Comparison of ENCODE assay signal across 31 cellular contexts in the genomic region with DNA sequence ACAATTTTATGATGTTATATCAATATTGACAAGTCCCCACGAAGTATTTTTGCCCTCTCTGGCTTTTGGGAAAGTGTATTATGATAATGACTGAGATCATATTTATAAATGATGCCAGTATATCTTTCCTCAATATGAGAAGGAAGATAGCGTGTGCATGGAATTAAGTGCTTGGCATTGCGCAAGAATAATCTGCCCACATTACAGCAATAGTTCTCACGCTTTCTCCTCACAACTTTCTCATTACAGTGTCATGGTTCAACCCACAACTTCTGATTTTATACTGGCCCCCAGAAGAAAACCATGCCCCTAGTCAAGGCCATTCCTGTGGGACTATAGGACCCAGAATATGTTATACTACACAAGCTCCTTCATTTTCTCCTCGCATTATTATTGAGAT.
DNase-seq lines count a peak whose midpoint lies in the region; ATAC-seq, FAIRE-seq and TF ChIP-seq lines count a peak whose summit lies in the region.
"Had no signal": no experiment of that assay in that cellular context is flagged by ENCODE, and none has a peak within 500 bp of the region (broad histone marks: within the 10 kb centered on the region; RNA-seq: fewer than 3 reads in every experiment).

No MANE protein-coding gene starts in this region.

- no peak overlapping the region for H3K4me2 ChIP-seq in A549
- H3K4me2 ChIP-seq in IMR-90 (ENCODE audit: low read depth, low read length), result no peak overlapping the region

- no TSS peak for BruUV-seq in IMR-90 (replicated peaks; lab: Mats Ljungman, UMichigan)

- ATAC-seq in A549 (no peak), IMR-90 (ENCODE audit: low read depth) (no peak)
- ATAC-seq: activated CD8-positive, alpha-beta memory T cell treated with anti-CD3 and anti-CD28 coated beads, Interleukin-2, amount 10 ng/mL, durations not matched to agents 7 days and 5 days; activated naive CD4-positive, alpha-beta T cell treated with anti-CD3 and anti-CD28 coated beads, Interleukin-2, amount 50 U/mL, for 72 hours; naive thymus-derived CD8-positive, alpha-beta T cell; Panc1; stimulated activated effector memory CD8-positive, alpha-beta T cell treated with anti-CD3 and anti-CD28 coated beads, Interleukin-12 subunit alpha, Interleukin-12 subunit beta, amount 100 ng/mL, for 72 hours; T-helper 17 cell had no signal

- no peaks in the 10 kb centered on the region for H3K79me1 ChIP-seq in IMR-90 (ENCODE audit: low read depth in 1 of 2, low read length in 2 of 2)

- no peak overlapping the region for H4K5ac ChIP-seq in IMR-90 (ENCODE audit: low read depth, low read length)

- DNase-seq in A549 (ENCODE audit: low read depth in 1 of 2, low spot score in 1 of 2) (no peak), IMR-90 (no peak), OCI-M1 (lab: John Stamatoyannopoulos, UW) (peak; percentile 47), fibroblast of mammary gland (ENCODE audit: low read depth) (peak; percentile 48), UCSD-AML1 (lab: John Stamatoyannopoulos, UW; ENCODE audit: unreplicated experiment) (no peak), NCI-H1694 treated with DMSO at 0.1 percent for 48 hours (lab: John Stamatoyannopoulos, UW) (no peak), WERI-Rb-1 (no peak), NCI-H345 (lab: John Stamatoyannopoulos, UW) (no peak)
- DNase-seq: activated CD4-positive, alpha-beta T cell treated with anti-CD3 and anti-CD28 coated beads for 48 hours; activated CD8-positive, alpha-beta memory T cell treated with anti-CD3 and anti-CD28 coated beads, Interleukin-2, amount 10 ng/mL, durations not matched to agents 7 days and 5 days; C1 segment of cervical spinal cord; foreskin melanocyte; GOT3; hippocampal formation; Karpas-422; midbrain; naive thymus-derived CD8-positive, alpha-beta T cell; NCI-H1092 treated with DMSO at 0.1 percent for 48 hours; NCI-H2029; NCI-H2227 treated with DMSO at 0.1 percent for 48 hours; occipital lobe; spleen; stimulated activated CD4-positive, alpha-beta T cell treated with anti-CD3 and anti-CD28 coated beads, Interleukin-2, amount 100 ng/mL, for 48 hours; T-helper 17 cell had no signal

- H4K20me1 ChIP-seq in IMR-90 (ENCODE audit: insufficient read depth, low read length), result no peaks in the 10 kb centered on the region

- TF ChIP-seq POLR2A in A549 (IDR thresholded peaks at IDR 0.05; ENCODE audit: low read length) (no peak), IMR-90 (IDR thresholded peaks at IDR 0.05; ENCODE audit: low read depth, low read length) (no peak)

- intact Hi-C loops in IMR-90 (cut with micrococcal nuclease), result no loop called here

- H3K4me3 ChIP-seq in A549, result no peak overlapping the region
- no peak overlapping the region for H3K4me3 ChIP-seq in IMR-90 (ENCODE audit: insufficient read depth, low read depth, low read length)
- no peak overlapping the region for H3K4me3 ChIP-seq in fibroblast of mammary gland (ENCODE audit: control insufficient read depth, low read depth, low read length)
- no peak overlapping the region for H3K4me3 ChIP-seq in WERI-Rb-1 (ENCODE audit: low read depth, low read length)
- H3K4me3 ChIP-seq: SJSA1, spleen had no signal

- no peak overlapping the region for H3K23ac ChIP-seq in IMR-90 (ENCODE audit: low read depth, low read length)

- no peaks in the 10 kb centered on the region for H3K36me3 ChIP-seq in IMR-90 (ENCODE audit: control insufficient read depth, insufficient read depth, low read length)
- H3K36me3 ChIP-seq in WERI-Rb-1, result no peaks in the 10 kb centered on the region
- H3K36me3 ChIP-seq: SJSA1, spleen had no signal

- TF ChIP-seq RAD21 in A549 (conservative IDR thresholded peaks at IDR 0.05 in 1 of 2, IDR thresholded peaks at IDR 0.05 in 1 of 2) (no peak), IMR-90 (IDR thresholded peaks at IDR 0.05; ENCODE audit: low read length) (no peak)

- in situ Hi-C loops in IMR-90 (cut with MboI; ENCODE audit: low sequenced_read_pairs), result no loop called here

- H2AFZ ChIP-seq in IMR-90 (replicated peaks; ENCODE audit: low read length, poor library complexity), result no peak overlapping the region

- H3K27me3 ChIP-seq in IMR-90 (ENCODE audit: control insufficient read depth, insufficient read depth, low read length) (no peaks in the 10 kb centered on the region; the same call in 1 of the 2 replicates), WERI-Rb-1 (ENCODE audit: insufficient read depth, low read depth, severe bottlenecking) (no peaks in the 10 kb centered on the region)
- H3K27me3 ChIP-seq: SJSA1, spleen had no signal

- H2BK5ac ChIP-seq in IMR-90 (ENCODE audit: low read depth, low read length, poor library complexity, severe bottlenecking), result no peak overlapping the region

- no peak overlapping the region for H4K8ac ChIP-seq in IMR-90 (ENCODE audit: low read depth in 2 of 2, low read length in 2 of 2)

- H3K27ac ChIP-seq in A549, result no peak overlapping the region
- H3K27ac ChIP-seq in IMR-90 (ENCODE audit: insufficient read depth, low read length), result no peak overlapping the region
- H3K27ac ChIP-seq in WERI-Rb-1, result no peak overlapping the region
- H3K27ac ChIP-seq: SJSA1, spleen had no signal

- H3K9me3 ChIP-seq in A549 (no peaks in the 10 kb centered on the region), IMR-90 (ENCODE audit: control insufficient read depth, insufficient read depth, low read length) (no peaks in the 10 kb centered on the region), WERI-Rb-1 (ENCODE audit: severe bottlenecking) (peaks cover under 1% of the 10 kb centered on the region)
- H3K9me3 ChIP-seq: SJSA1, spleen had no signal

- TF ChIP-seq EP300 in A549 (IDR thresholded peaks at IDR 0.05), result no peak

- H3K4me1 ChIP-seq in A549 (peaks cover 42% of the 10 kb centered on the region), IMR-90 (ENCODE audit: control insufficient read depth, insufficient read depth, low read length) (peaks cover 5% of the 10 kb centered on the region)
- H3K4me1 ChIP-seq: SJSA1 had no signal

- H2BK120ac ChIP-seq in IMR-90 (ENCODE audit: low read depth, low read length), result no peak overlapping the region

- H2BK15ac ChIP-seq in IMR-90 (ENCODE audit: low read depth, low read length), result no peak overlapping the region

- dilution Hi-C loops in IMR-90 (cut with HindIII; ENCODE audit: low sequenced_read_pairs, unreplicated experiment), result no loop called here

- no peak overlapping the region for H3K56ac ChIP-seq in IMR-90 (ENCODE audit: extremely low read depth, insufficient read depth, low read length)

- FAIRE-seq in A549 (lab: Jason Lieb, UNC), result no peak
- FAIRE-seq: astrocyte, GM12891, urothelium cell line had no signal

- no peak overlapping the region for H3K4ac ChIP-seq in IMR-90 (ENCODE audit: low read depth, low read length)

- H2AK9ac ChIP-seq in IMR-90 (replicated peaks; ENCODE audit: low read depth, low read length, poor library complexity), result no peak overlapping the region

- 74% methylated on average over 5 of the region's 5 CpGs for WGBS in A549 (ENCODE audit: missing lambda C conversion rate)
- 75% methylated on average over 2 of the region's 5 CpGs; no CpG with 5 or more reads in 1 of the 2 experiments for WGBS in IMR-90 (ENCODE audit: extremely low coverage in 2 of 2, insufficient read length in 1 of 2), 2 experiments

- H3K9ac ChIP-seq in IMR-90 (ENCODE audit: low read depth, low read length), result no peak overlapping the region

- no peak for TF ChIP-seq CTCF in A549 (IDR thresholded peaks at IDR 0.05)
- no peak for TF ChIP-seq CTCF in IMR-90 (conservative IDR thresholded peaks at IDR 0.05; ENCODE audit: low read depth, low read length)
- no peak for TF ChIP-seq CTCF in fibroblast of mammary gland (conservative IDR thresholded peaks at IDR 0.05; ENCODE audit: control insufficient read depth, insufficient read depth, low read depth, low read length)
- no peak for TF ChIP-seq CTCF in WERI-Rb-1 (IDR thresholded peaks at IDR 0.05; ENCODE audit: low read depth, low read length)

- POLR2A ChIA-PET in A549 (lab: Yijun Ruan, JAX), result no interaction called here
- POLR2A ChIA-PET in IMR-90 (lab: Charles Lee; ENCODE audit: unreplicated experiment), result no interaction called here

- no peak overlapping the region for H3K14ac ChIP-seq in IMR-90 (replicated peaks; ENCODE audit: low read depth, low read length)

- H4K91ac ChIP-seq in IMR-90 (ENCODE audit: insufficient read depth, low read depth, low read length), result no peak overlapping the region

- peaks cover 8% of the 10 kb centered on the region for H3K9me1 ChIP-seq in IMR-90 (ENCODE audit: insufficient read depth, low read length)

- no peak overlapping the region for H3K18ac ChIP-seq in IMR-90 (ENCODE audit: low read depth, low read length)

- no peak overlapping the region for H2BK20ac ChIP-seq in IMR-90 (ENCODE audit: low read depth, low read length)

- H2AK5ac ChIP-seq in IMR-90 (ENCODE audit: low read depth, low read length), result no peak overlapping the region

- CTCF ChIA-PET in A549 (lab: Yijun Ruan, JAX) (no interaction called here), IMR-90 (lab: Yijun Ruan, JAX) (no interaction called here)

TF ChIP-seq in A549, 52 proteins besides CTCF, POLR2A, EP300 and RAD21 (continues in another document):
- TF ChIP-seq, protein P1, sequence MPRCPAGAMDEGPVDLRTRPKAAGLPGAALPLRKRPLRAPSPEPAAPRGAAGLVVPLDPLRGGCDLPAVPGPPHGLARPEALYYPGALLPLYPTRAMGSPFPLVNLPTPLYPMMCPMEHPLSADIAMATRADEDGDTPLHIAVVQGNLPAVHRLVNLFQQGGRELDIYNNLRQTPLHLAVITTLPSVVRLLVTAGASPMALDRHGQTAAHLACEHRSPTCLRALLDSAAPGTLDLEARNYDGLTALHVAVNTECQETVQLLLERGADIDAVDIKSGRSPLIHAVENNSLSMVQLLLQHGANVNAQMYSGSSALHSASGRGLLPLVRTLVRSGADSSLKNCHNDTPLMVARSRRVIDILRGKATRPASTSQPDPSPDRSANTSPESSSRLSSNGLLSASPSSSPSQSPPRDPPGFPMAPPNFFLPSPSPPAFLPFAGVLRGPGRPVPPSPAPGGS (IDR thresholded peaks at IDR 0.05), result no peak
- no peak for TF ChIP-seq ZC3H11A (IDR thresholded peaks at IDR 0.05)
- no peak for TF ChIP-seq KDM1A (IDR thresholded peaks at IDR 0.05; ENCODE audit: low read depth)
- TF ChIP-seq EHMT2 (IDR thresholded peaks at IDR 0.05; ENCODE audit: low read depth), result no peak
- peak; percentile 69 to 87 for TF ChIP-seq CEBPB (IDR thresholded peaks at IDR 0.05)

TF ChIP-seq in IMR-90, 13 proteins besides CTCF, POLR2A, EP300 and RAD21:
- TF ChIP-seq CHD1 (IDR thresholded peaks at IDR 0.05; ENCODE audit: low read depth, low read length) (no peak), CEBPB (IDR thresholded peaks at IDR 0.05; ENCODE audit: low read depth, low read length) (peak; percentile 94)

Comparison
In these comparisons a context has a peak if more than half of its experiments do, and no peak if none do; other contexts are left out.
1. DNase-seq: peak in OCI-M1 (single experiment) and fibroblast of mammary gland (single experiment); none in A549 (0 of 2), IMR-90 (single experiment), UCSD-AML1 (single experiment), NCI-H1694 treated with DMSO at 0.1 percent for 48 hours (single experiment), WERI-Rb-1 (single experiment) and NCI-H345 (single experiment).